26 cellular contexts compared by ENCODE assay signal in the genomic region with DNA sequence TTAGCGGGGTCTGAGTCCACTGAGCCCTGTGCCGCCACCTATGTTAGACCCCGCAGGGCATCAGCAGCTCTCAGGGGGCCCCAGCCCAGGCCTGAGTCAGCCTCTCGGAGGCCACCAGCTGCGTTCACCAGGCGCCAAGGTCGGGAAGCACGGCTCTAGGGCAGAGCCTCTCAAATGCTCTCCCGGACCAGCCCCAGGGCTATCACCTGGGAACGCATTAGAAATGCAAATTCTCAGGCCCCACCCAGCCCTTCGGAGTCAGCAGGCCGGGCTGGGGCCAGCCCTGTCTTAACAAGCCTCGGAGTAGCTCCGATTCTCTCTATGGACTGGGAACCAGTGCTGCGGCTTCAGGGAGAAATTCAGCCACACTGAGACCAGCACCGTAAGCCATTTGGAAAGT. TPM values are rescaled to one million over a fixed set of nuclear protein-coding genes. Genes with fewer than 3 reads are reported as not detected.
A peak's percentile ranks its signal among the peaks of the same experiment; 100 is the strongest.
DNase-seq lines count a peak whose midpoint lies in the region; FAIRE-seq and TF ChIP-seq lines count a peak whose summit lies in the region.
"Had no signal": no experiment of that assay in that cellular context is flagged by ENCODE, and none has a peak within 500 bp of the region (broad histone marks: within the 10 kb centered on the region; RNA-seq: fewer than 3 reads in every experiment).

No MANE protein-coding gene starts in this region.

- H3K4me1 ChIP-seq in ES-I3 (ENCODE audit: insufficient read depth, low read length) (peaks cover 11% of the 10 kb centered on the region), SJCRH30 (peaks cover 7% of the 10 kb centered on the region), iPS-15b (ENCODE audit: control insufficient read depth, insufficient read depth, low read length) (peaks cover 7% of the 10 kb centered on the region)
- H3K4me1 ChIP-seq: gastrocnemius medialis, parathyroid adenoma had no signal

- H3K9me3 Mint-ChIP-seq in neural crest cell: no peaks in the 10 kb centered on the region
- H3K9me3 Mint-ChIP-seq: activated T-cell treated with anti-CD3 and anti-CD28 coated beads, Interleukin-2, amount 50 U/mL, for 72 hours; central memory CD8-positive, alpha-beta T cell; stimulated activated memory B cell treated with anti-CD40 and anti-IgM and Interleukin-4, amounts not matched to agents 10 μg/mL and 1 μg/mL and 100 μg/mL, for 72 hours had no signal

- H3K27ac ChIP-seq in SJCRH30: peak overlapping the region; percentile 40
- H3K27ac ChIP-seq: BLaER1, gastrocnemius medialis, parathyroid adenoma had no signal

- peaks cover 14% of the 10 kb centered on the region; the same call in 1 of the 2 replicates for H3K9me3 ChIP-seq in ES-I3 (ENCODE audit: control insufficient read depth, insufficient read depth, low read length)
- H3K9me3 ChIP-seq in SJCRH30 (replicated peaks): no peaks in the 10 kb centered on the region
- H3K9me3 ChIP-seq in iPS-15b (ENCODE audit: control insufficient read depth, insufficient read depth, low read length): no peaks in the 10 kb centered on the region
- H3K9me3 ChIP-seq: gastrocnemius medialis had no signal

- no peak for FAIRE-seq in D721Med (lab: Jason Lieb, UNC)
- FAIRE-seq: astrocyte had no signal

- no peaks in the 10 kb centered on the region for H3K36me3 Mint-ChIP-seq in neural crest cell (ENCODE audit: low read depth)
- H3K36me3 Mint-ChIP-seq: activated naive CD8-positive, alpha-beta T cell; stimulated activated memory B cell treated with anti-CD40 and anti-IgM and Interleukin-4, amounts not matched to agents 10 μg/mL and 1 μg/mL and 100 μg/mL, for 72 hours had no signal

- H3K9ac ChIP-seq in ES-I3 (ENCODE audit: low read depth, low read length) (peak overlapping the region; percentile 51), iPS-15b (ENCODE audit: low read depth, low read length) (peak overlapping the region; percentile 93)
- H3K9ac ChIP-seq: BLaER1, parathyroid adenoma had no signal

- H3K27me3 Mint-ChIP-seq in neural crest cell (ENCODE audit: low read depth): peaks cover 6% of the 10 kb centered on the region

- peak; percentile 54 to 64 for DNase-seq in SJCRH30
- DNase-seq in neural crest cell (ENCODE audit: low read depth, low spot score): no peak
- DNase-seq in NOMO-1 treated with DMSO at 0.1 percent for 48 hours (lab: John Stamatoyannopoulos, UW; ENCODE audit: unreplicated experiment): no peak
- no peak for DNase-seq in HPDE6-E6E7 (ENCODE audit: extremely low spot score)
- DNase-seq in OCI-M2 (lab: John Stamatoyannopoulos, UW; ENCODE audit: unreplicated experiment): no peak
- no peak for DNase-seq in D721Med (ENCODE audit: insufficient read length, low spot score)
- DNase-seq: activated CD4-positive, CD25-positive, alpha-beta regulatory T cell treated with anti-CD3 and anti-CD28 coated beads, Interleukin-2, amount 50 U/mL, for 72 hours; activated T-cell treated with anti-CD3 and anti-CD28 coated beads, Interleukin-2, amount 50 U/mL, for 72 hours; Calu3; EL; erythroblast; gastrocnemius medialis; HFFc6; NCI-H1930; NCI-H446; NK-92 treated with Interleukin-12 subunit alpha and Interleukin-12 subunit beta, amount 100 ng/mL, for 24 hours; stimulated activated CD4-positive, alpha-beta T cell treated with anti-CD3 and anti-CD28 coated beads, Interleukin-1b, Interleukin-23, amount 100 ng/mL, for 48 hours had no signal

- no peaks in the 10 kb centered on the region for H3K27me3 ChIP-seq in SJCRH30
- no peaks in the 10 kb centered on the region for H3K27me3 ChIP-seq in iPS-15b (ENCODE audit: control insufficient read depth, insufficient read depth, low read length)
- H3K27me3 ChIP-seq: BLaER1 had no signal

- H3K4me3 Mint-ChIP-seq in neural crest cell: no peak overlapping the region
- H3K4me3 Mint-ChIP-seq: activated naive CD8-positive, alpha-beta T cell; activated T-cell treated with anti-CD3 and anti-CD28 coated beads, Interleukin-2, amount 50 U/mL, for 72 hours; central memory CD8-positive, alpha-beta T cell; HFFc6; stimulated activated memory B cell treated with anti-CD40 and anti-IgM and Interleukin-4, amounts not matched to agents 10 μg/mL and 1 μg/mL and 100 μg/mL, for 72 hours had no signal

- peaks cover 11% of the 10 kb centered on the region for H3K4me1 Mint-ChIP-seq in neural crest cell
- H3K4me1 Mint-ChIP-seq: central memory CD8-positive, alpha-beta T cell; stimulated activated memory B cell treated with anti-CD40 and anti-IgM and Interleukin-4, amounts not matched to agents 10 μg/mL and 1 μg/mL and 100 μg/mL, for 72 hours had no signal

- no peaks in the 10 kb centered on the region for H3K36me3 ChIP-seq in ES-I3 (ENCODE audit: insufficient read depth, low read length)
- no peaks in the 10 kb centered on the region for H3K36me3 ChIP-seq in SJCRH30
- H3K36me3 ChIP-seq in iPS-15b (ENCODE audit: control insufficient read depth, insufficient read depth, low read length): peaks cover 3% of the 10 kb centered on the region
- H3K36me3 ChIP-seq: BLaER1, gastrocnemius medialis had no signal

- TF ChIP-seq CTCF in neural crest cell (conservative IDR thresholded peaks at IDR 0.05) (no peak), D721Med (IDR thresholded peaks at IDR 0.05; ENCODE audit: insufficient read depth, missing control alignments) (no peak)

- H3K27ac Mint-ChIP-seq in neural crest cell (ENCODE audit: unreplicated experiment): peak overlapping the region; percentile 27
- H3K27ac Mint-ChIP-seq: activated naive CD8-positive, alpha-beta T cell; activated T-cell treated with anti-CD3 and anti-CD28 coated beads, Interleukin-2, amount 50 U/mL, for 72 hours; HFFc6; stimulated activated memory B cell treated with anti-CD40 and anti-IgM and Interleukin-4, amounts not matched to agents 10 μg/mL and 1 μg/mL and 100 μg/mL, for 72 hours had no signal

- H3K4me3 ChIP-seq in SJCRH30 (peak overlapping the region; percentile 33), iPS-15b (ENCODE audit: low read depth, low read length) (peak overlapping the region; percentile 66)
- H3K4me3 ChIP-seq: BLaER1, gastrocnemius medialis, lung had no signal

RNA-seq across cellular contexts. Expression of a gene that starts 37.2 kb away (rescaled TPM):
- not detected in 2 replicates for total RNA-seq in SJCRH30 (2014; rRNA removed; shearing (Covaris generic))
- total RNA-seq in neural crest cell: not detected in 2 replicates
- total RNA-seq: activated T-cell treated with anti-CD3 and anti-CD28 coated beads, Interleukin-2, amount 50 U/mL, for 72 hours; astrocyte; Calu3; gastrocnemius medialis; HFFc6 had no signal

RNA-seq across cellular contexts. Expression of a gene that starts 51.6 kb away (rescaled TPM):
- total RNA-seq in SJCRH30 (2014; rRNA removed; shearing (Covaris generic)): not detected in 2 replicates
- total RNA-seq in neural crest cell: not detected in 2 replicates
- total RNA-seq: activated T-cell treated with anti-CD3 and anti-CD28 coated beads, Interleukin-2, amount 50 U/mL, for 72 hours; astrocyte; Calu3; gastrocnemius medialis; HFFc6; lung had no signal

RNA-seq across cellular contexts. Expression of a gene that starts 53.0 kb away (rescaled TPM):
- total RNA-seq in SJCRH30 (2014; rRNA removed; shearing (Covaris generic)): 79.5 and 90.5 TPM in 2 replicates
- 108 and 111 TPM in 2 replicates for total RNA-seq in neural crest cell

Comparison
In these comparisons a context has a peak if more than half of its experiments do, and no peak if none do; other contexts are left out.
1. DNase-seq: peak in SJCRH30 (2 of 2); none in neural crest cell (single experiment), NOMO-1 treated with DMSO at 0.1 percent for 48 hours (single experiment), HPDE6-E6E7 (single experiment), OCI-M2 (single experiment) and D721Med (single experiment).